In genomic region chr6:167341665-167342655, GRCh38 we compare ENCODE assay signal across 29 cellular contexts. TPM values are rescaled to one million over a fixed set of nuclear protein-coding genes. Genes with fewer than 3 reads are reported as not detected.
DNase-seq lines count a peak whose midpoint lies in the region; ATAC-seq, FAIRE-seq and TF ChIP-seq lines count a peak whose summit lies in the region.
"Had no signal": no experiment of that assay in that cellular context is flagged by ENCODE, and none has a peak within 500 bp of the region (broad histone marks: within the 10 kb centered on the region; RNA-seq: fewer than 3 reads in every experiment).

No MANE protein-coding gene starts in this region.

- peak; percentile 15; the same call in 1 of the 2 replicates for TF ChIP-seq RAD21 in HepG2 (CRISPR knock-in tag; IDR thresholded peaks at IDR 0.05)

- H2AFZ ChIP-seq in HepG2 (ENCODE audit: low read length): no peak overlapping the region
- H2AFZ ChIP-seq: PC-9 had no signal

- intact Hi-C loops in HepG2 (cut with micrococcal nuclease; ENCODE audit: unreplicated experiment) (loop anchor here (1.0 kb wide), 2 partner anchors 34 to 56 kb away; no protein-coding TSS in a partner anchor), lower leg skin (cut with DNase I; ENCODE audit: low total_unique reads) (no loop called here)

- CTCF ChIA-PET in HepG2 (lab: Yijun Ruan, JAX; ENCODE audit: low intra/inter-chr PET ratio, low total read pairs): no interaction called here

- 0 out of 2 replicates have a peak, but pooled peaks have one; percentile 20 for TF ChIP-seq CTCF in HepG2 (CRISPR knock-in tag; IDR thresholded peaks at IDR 0.05)
- TF ChIP-seq CTCF in GM13977 (IDR thresholded peaks at IDR 0.05; ENCODE audit: extremely low read depth, insufficient read depth, missing control alignments): no peak
- no peak for TF ChIP-seq CTCF in lower leg skin (IDR thresholded peaks at IDR 0.05)

- 3% methylated on average over 3 of the region's 3 CpGs for WGBS in HepG2 (ENCODE audit: low lambda C conversion rate)
- WGBS in lower leg skin, 2 donors: 62 to 63% methylated on average over 3 of the region's 3 CpGs

- peak overlapping the region; percentile 54 for H3K9ac ChIP-seq in HepG2 (ENCODE audit: insufficient read depth, low read depth, low read length)

- DNase-seq in DMS53 (lab: John Stamatoyannopoulos, UW): peak; percentile 86
- DNase-seq in NCI-H1417 (lab: John Stamatoyannopoulos, UW): peak; percentile 43 to 98 (median 80)
- peak; percentile 62 for DNase-seq in NCI-H69 (lab: John Stamatoyannopoulos, UW)
- DNase-seq in HepG2 (ENCODE audit: low spot score): peak; percentile 100
- DNase-seq in GM13977 (ENCODE audit: low spot score): no peak
- DNase-seq in lower leg skin (ENCODE audit: low spot score in 2 of 2): no peak
- DNase-seq: activated CD4-positive, alpha-beta memory T cell treated with anti-CD3 and anti-CD28 coated beads for 36 hours; activated naive CD4-positive, alpha-beta T cell treated with Interleukin-2 at 50 U/mL for 16 hours; activated T-cell treated with anti-CD3 and anti-CD28 coated beads, Interleukin-2, amount 50 U/mL, for 1 hour; amygdala; caudate nucleus; dorsolateral prefrontal cortex; foreskin melanocyte; NCI-H82; nephron progenitor cell; PC-9; posterior cingulate gyrus; stimulated activated CD4-positive, alpha-beta T cell treated with anti-CD3 and anti-CD28 coated beads, Interleukin-1b, Interleukin-23, amount 100 ng/mL, for 48 hours; stimulated activated naive CD8-positive, alpha-beta T cell treated with anti-CD3 and anti-CD28 coated beads, Interleukin-15, Interleukin-2, amounts not matched to agents 100 U/mL and 50 U/mL, for 24 hours; T-helper 17 cell; tibial artery had no signal

- POLR2A ChIA-PET in HepG2 (lab: Yijun Ruan, JAX): interaction anchor here (0.6 to 4.1 kb wide), 19 partner anchors 7 to 126 kb away, joined by 3 to 177 read pairs (median 5); partner anchors contain the start of gene UNC93A

- TF ChIP-seq POLR2A in HepG2 (IDR thresholded peaks at IDR 0.05; ENCODE audit: insufficient read depth in 1 of 2, low read depth in 2 of 2, low read length in 2 of 2) (0 out of 4 replicates have a peak, but pooled peaks of 1 of the 2 experiments have one; percentile 24), lower leg skin (IDR thresholded peaks at IDR 0.05) (no peak)

- peak overlapping the region in 1 of 3 experiments; percentile 14; a peak in 1 of 6 replicates for H3K4me3 ChIP-seq in HepG2 (replicated peaks in 1 of 3; ENCODE audit: insufficient read depth in 1 of 3, low read depth in 2 of 3, low read length in 3 of 3)
- H3K4me3 ChIP-seq in lower leg skin (ENCODE audit: low read depth, poor library complexity, severe bottlenecking): no peak overlapping the region
- H3K4me3 ChIP-seq: dorsolateral prefrontal cortex, PC-9, SJSA1, tibial artery had no signal

- H4K20me1 ChIP-seq in HepG2 (ENCODE audit: insufficient read depth, low read length): no peaks in the 10 kb centered on the region

- H3K36me3 ChIP-seq in HepG2 (replicated peaks in 1 of 2; ENCODE audit: control insufficient read depth in 1 of 2, insufficient read depth in 2 of 2, low read length in 2 of 2): no peaks in the 10 kb centered on the region
- H3K36me3 ChIP-seq: SJSA1, tibial artery had no signal

- TF ChIP-seq EP300 in HepG2 (IDR thresholded peaks at IDR 0.05; ENCODE audit: low read depth in 2 of 2, low read length in 2 of 2): peak; percentile 99 to 100
- TF ChIP-seq EP300 in HepG2 (CRISPR knock-in tag; IDR thresholded peaks at IDR 0.05; ENCODE audit: borderline replicate concordance): peak; percentile 99

- FAIRE-seq in HepG2 (lab: Jason Lieb, UNC): peak; percentile 96
- FAIRE-seq: H54 had no signal

- in situ Hi-C loops in HepG2 (cut with HindIII; ENCODE audit: extremely low pct_ligation_motif_present, low pct_unique_long_range_greater_than_20kb) (no loop called here), GM13977 (cut with MboI; ENCODE audit: low pct_unique_long_range_greater_than_20kb, low sequenced_read_pairs, unreplicated experiment) (no loop called here)

- peak; percentile 91 for ATAC-seq in HepG2
- no peak for ATAC-seq in HG03097 (IDR thresholded peaks at IDR 0.05; ENCODE audit: low FRiP score, unreplicated experiment)
- ATAC-seq in GM18870 (IDR thresholded peaks at IDR 0.05; ENCODE audit: unreplicated experiment): no peak
- ATAC-seq: stimulated activated naive CD8-positive, alpha-beta T cell treated with anti-CD3 and anti-CD28 coated beads, Interleukin-15, Interleukin-2, amounts not matched to agents 100 U/mL and 50 U/mL, for 24 hours; T-helper 17 cell had no signal

- H3K4me2 ChIP-seq in HepG2 (ENCODE audit: low read depth, low read length): peak overlapping the region; percentile 54
- H3K4me2 ChIP-seq: PC-9 had no signal

- H3K27me3 ChIP-seq in HepG2 (ENCODE audit: control insufficient read depth in 1 of 2, insufficient read depth in 2 of 2, low read length in 2 of 2): no peaks in the 10 kb centered on the region

- BruUV-seq in HepG2 (replicated peaks; lab: Mats Ljungman, UMichigan): TSS peak; percentile 91

- H3K27ac ChIP-seq in HepG2 (ENCODE audit: extremely low read length, insufficient read depth, low read length): peak overlapping the region; percentile 79
- H3K27ac ChIP-seq: dorsolateral prefrontal cortex, HL-60, PC-9, SJSA1, tibial artery, VCaP had no signal

- peaks cover 81% of the 10 kb centered on the region for H3K4me1 ChIP-seq in HepG2 (ENCODE audit: insufficient read depth, low read length)
- H3K4me1 ChIP-seq: tibial artery had no signal

- 0 out of 2 replicates have a peak, but pooled peaks cover 8% of the 10 kb centered on the region for H3K9me3 ChIP-seq in HepG2 (ENCODE audit: low read length)
- H3K9me3 ChIP-seq: SJSA1, tibial artery had no signal

- H3K79me2 ChIP-seq in HepG2 (ENCODE audit: insufficient read depth, low read length): no peaks in the 10 kb centered on the region

TF ChIP-seq in HepG2, 621 proteins besides CTCF, POLR2A, EP300 and RAD21 (continues in another document):
- TF ChIP-seq CCAR2 (optimal IDR thresholded peaks at IDR 0.05; ENCODE audit: low read depth, low read length) (peak; percentile 50), KDM1A (CRISPR knock-in tag; IDR thresholded peaks at IDR 0.05) (peak; percentile 94), MED13 (CRISPR knock-in tag; IDR thresholded peaks at IDR 0.05) (peak; percentile 99), ZFP90 (CRISPR knock-in tag; IDR thresholded peaks at IDR 0.05; ENCODE audit: borderline replicate concordance) (no peak), MTF1 (CRISPR knock-in tag; IDR thresholded peaks at IDR 0.05) (no peak)

RNA-seq across cellular contexts. Expression of gene TTLL2, which starts 17.1 kb away (rescaled TPM):
- total RNA-seq in HepG2 (2016; rRNA removed; fragmentation: Illumina TruSeq; extraction: Trizol) (not detected in 2 replicates), lower leg skin (under 1 TPM in 1 of 4 donors, not detected in 3; 0.10 TPM)
- not detected in 2 replicates for total RNA-seq in HepG2 (2016; cell fraction: cytosol; rRNA removed; fragmentation: Illumina TruSeq; extraction: Trizol; ENCODE audit: low read depth)
- 0.04 TPM in 1 of 2 replicates, not detected in the other for total RNA-seq in HepG2 (2016; cell fraction: insoluble cytoplasmic fraction; rRNA removed; fragmentation: Illumina TruSeq; extraction: Trizol)
- total RNA-seq in HepG2 (2016; cell fraction: membrane; rRNA removed; fragmentation: Illumina TruSeq; extraction: Trizol): not detected in 2 replicates
- not detected in 2 replicates for total RNA-seq in HepG2 (2016; cell fraction: nucleus; rRNA removed; fragmentation: Illumina TruSeq; extraction: Trizol)
- polyA plus RNA-seq in HepG2 (2011; rRNA removed): 0.03 TPM in 1 of 2 replicates, not detected in the other
- not detected in 2 replicates for polyA plus RNA-seq in HepG2 (2011; cell fraction: cytosol; rRNA removed)
- not detected in 2 replicates for polyA plus RNA-seq in HepG2 (2011; cell fraction: nucleus; rRNA removed)
- polyA plus RNA-seq in HepG2 (2012): not detected in 2 replicates
- not detected in 2 replicates for polyA plus RNA-seq in HepG2 (2016; cell fraction: cytosol; fragmentation: Illumina TruSeq; extraction: Trizol; ENCODE audit: low read depth)
- polyA plus RNA-seq in HepG2 (2016; cell fraction: insoluble cytoplasmic fraction; fragmentation: Illumina TruSeq; extraction: Trizol; ENCODE audit: low read depth): not detected in 2 replicates
- not detected in 2 replicates for polyA plus RNA-seq in HepG2 (2016; cell fraction: membrane; fragmentation: Illumina TruSeq; extraction: Trizol; ENCODE audit: low read depth)
- not detected in 2 replicates for polyA plus RNA-seq in HepG2 (2016; cell fraction: nucleus; fragmentation: Illumina TruSeq; extraction: Trizol; ENCODE audit: insufficient read depth, low read depth)
- not detected in 2 replicates for polyA minus RNA-seq in HepG2 (2011; rRNA and poly(A)+ RNA removed; ENCODE audit: low replicate concordance)
- not detected in 2 replicates for polyA minus RNA-seq in HepG2 (2011; cell fraction: cytosol; rRNA and poly(A)+ RNA removed)
- not detected in 2 replicates for polyA minus RNA-seq in HepG2 (2011; cell fraction: nucleus; rRNA and poly(A)+ RNA removed)
- total RNA-seq: activated CD4-positive, alpha-beta memory T cell treated with anti-CD3 and anti-CD28 coated beads for 36 hours; epithelial cell of proximal tubule; G401; PC-9; SJSA1; T-helper 17 cell had no signal

RNA-seq across cellular contexts. Expression of gene UNC93A, which starts 50.8 kb away (rescaled TPM):
- total RNA-seq in HepG2 (2016; rRNA removed; fragmentation: Illumina TruSeq; extraction: Trizol) (8.3 and 11.0 TPM in 2 replicates), lower leg skin (100 to 1,000 TPM in 2 of 4 donors, 10 to 100 TPM in 2; 38.0 to 111 (median 76.1) TPM)
- total RNA-seq in HepG2 (2016; cell fraction: cytosol; rRNA removed; fragmentation: Illumina TruSeq; extraction: Trizol; ENCODE audit: low read depth): 4.1 and 4.2 TPM in 2 replicates
- 8.7 and 10.0 TPM in 2 replicates for total RNA-seq in HepG2 (2016; cell fraction: insoluble cytoplasmic fraction; rRNA removed; fragmentation: Illumina TruSeq; extraction: Trizol)
- total RNA-seq in HepG2 (2016; cell fraction: membrane; rRNA removed; fragmentation: Illumina TruSeq; extraction: Trizol): 7.5 and 7.8 TPM in 2 replicates
- total RNA-seq in HepG2 (2016; cell fraction: nucleus; rRNA removed; fragmentation: Illumina TruSeq; extraction: Trizol): 6.8 and 7.8 TPM in 2 replicates
- polyA plus RNA-seq in HepG2 (2011; rRNA removed): 32.4 and 42.7 TPM in 2 replicates
- 40.5 and 49.1 TPM in 2 replicates for polyA plus RNA-seq in HepG2 (2011; cell fraction: cytosol; rRNA removed)
- polyA plus RNA-seq in HepG2 (2011; cell fraction: nucleus; rRNA removed): 21.7 and 28.7 TPM in 2 replicates
- polyA plus RNA-seq in HepG2 (2012): 9.6 and 43.8 TPM in 2 replicates
- 3.4 and 3.8 TPM in 2 replicates for polyA plus RNA-seq in HepG2 (2016; cell fraction: cytosol; fragmentation: Illumina TruSeq; extraction: Trizol; ENCODE audit: low read depth)
- polyA plus RNA-seq in HepG2 (2016; cell fraction: insoluble cytoplasmic fraction; fragmentation: Illumina TruSeq; extraction: Trizol; ENCODE audit: low read depth): 6.5 and 9.8 TPM in 2 replicates
- polyA plus RNA-seq in HepG2 (2016; cell fraction: membrane; fragmentation: Illumina TruSeq; extraction: Trizol; ENCODE audit: low read depth): 6.1 and 6.5 TPM in 2 replicates
- polyA plus RNA-seq in HepG2 (2016; cell fraction: nucleus; fragmentation: Illumina TruSeq; extraction: Trizol; ENCODE audit: insufficient read depth, low read depth): 10.8 and 11.1 TPM in 2 replicates
- polyA minus RNA-seq in HepG2 (2011; rRNA and poly(A)+ RNA removed; ENCODE audit: low replicate concordance): 97.2 TPM in 1 of 2 replicates, not detected in the other
- polyA minus RNA-seq in HepG2 (2011; cell fraction: cytosol; rRNA and poly(A)+ RNA removed): 16.1 and 16.4 TPM in 2 replicates
- 12.5 and 12.9 TPM in 2 replicates for polyA minus RNA-seq in HepG2 (2011; cell fraction: nucleus; rRNA and poly(A)+ RNA removed)
- total RNA-seq: activated CD4-positive, alpha-beta memory T cell treated with anti-CD3 and anti-CD28 coated beads for 36 hours; epithelial cell of proximal tubule; G401; PC-9; SJSA1; T-helper 17 cell had no signal

Comparison
In these comparisons a context has a peak if more than half of its experiments do, and no peak if none do; other contexts are left out.
1. DNase-seq: peak in DMS53 (single experiment), NCI-H1417 (3 of 3), NCI-H69 (single experiment) and HepG2 (single experiment); none in GM13977 (single experiment) and lower leg skin (0 of 2).